ENCODE assay signal across 1 cellular context in genomic region chr2:163775304-163775703, GRCh38.
TF ChIP-seq lines count a peak whose summit lies in the region.

No MANE protein-coding gene starts in this region.

TF ChIP-seq in HCT116, 20 proteins besides CTCF, POLR2A, EP300 and RAD21 (continued from another document):
- TF ChIP-seq ATF3 (IDR thresholded peaks at IDR 0.05) = no peak
- TF ChIP-seq TCF7L2 (IDR thresholded peaks at IDR 0.05; ENCODE audit: borderline replicate concordance, extremely low read depth, insufficient read depth, insufficient read length) = no peak
- no peak for TF ChIP-seq MAX (IDR thresholded peaks at IDR 0.05)
- no peak for TF ChIP-seq ELF1 (IDR thresholded peaks at IDR 0.05; ENCODE audit: borderline replicate concordance, low read depth)
- TF ChIP-seq JUND (IDR thresholded peaks at IDR 0.05) = no peak
